In the genomic region with DNA sequence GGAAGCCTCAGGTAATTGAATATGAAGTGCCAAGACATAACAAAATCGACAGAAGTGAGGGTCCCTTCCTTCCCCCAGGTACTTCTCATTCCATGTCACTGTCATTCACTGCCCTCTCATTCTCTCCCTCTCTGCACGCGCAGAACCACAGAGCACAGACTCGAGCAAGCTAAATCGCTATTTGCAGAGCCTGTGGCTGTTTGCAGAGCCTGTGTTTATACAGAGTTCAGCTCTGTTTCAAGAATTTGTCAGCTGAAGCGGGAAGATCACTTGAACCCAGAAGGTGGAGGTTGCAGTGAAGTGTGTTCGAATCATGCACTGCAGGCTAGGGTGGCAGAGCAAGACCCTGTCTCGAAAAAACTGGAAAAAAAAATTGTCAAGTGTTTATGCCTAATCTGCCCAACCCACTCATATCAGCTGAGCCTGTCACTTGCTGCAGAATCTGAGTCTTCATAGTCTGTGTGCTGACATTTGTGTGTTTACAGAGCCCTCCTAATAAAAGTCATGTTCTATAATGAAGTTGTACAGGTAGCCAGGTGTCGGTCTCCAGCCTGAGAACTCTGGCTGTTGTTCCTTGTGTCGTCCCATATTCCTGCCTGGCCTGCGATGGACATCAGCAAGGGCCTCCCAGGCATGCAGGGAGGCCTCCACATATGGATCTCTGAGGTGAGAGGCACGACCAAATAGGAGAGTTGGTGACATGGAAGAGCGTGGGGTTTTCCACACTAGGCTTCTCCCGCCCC, we compare ENCODE assay signal across 8 cellular contexts. TPM values are rescaled to one million over a fixed set of nuclear protein-coding genes. Genes with fewer than 3 reads are reported as not detected.
DNase-seq lines count a peak whose midpoint lies in the region; ATAC-seq and TF ChIP-seq lines count a peak whose summit lies in the region.

No MANE protein-coding gene starts in this region.

- ATAC-seq in GM23338 = no peak
- ATAC-seq in GM18517 (IDR thresholded peaks at IDR 0.05; ENCODE audit: unreplicated experiment) = no peak

- no peaks in the 10 kb centered on the region for H3K9me3 ChIP-seq in left ventricle myocardium inferior (replicated peaks)

- peak overlapping the region; percentile 89 for H3K4me3 ChIP-seq in GM23338
- peak overlapping the region; percentile 66 for H3K4me3 ChIP-seq in left ventricle myocardium inferior
- H3K4me3 ChIP-seq in skin epidermis = peak overlapping the region; percentile 44 to 77 (median 56)

- peaks cover 12% of the 10 kb centered on the region; the same call in 2 of the 3 replicates for H3K4me1 Mint-ChIP-seq in GM23338
- H3K4me1 Mint-ChIP-seq in activated CD4-positive, alpha-beta memory T cell treated with anti-CD3 and anti-CD28 coated beads, Interleukin-2, amount 10 ng/mL, durations not matched to agents 7 days and 5 days = peaks cover 52% of the 10 kb centered on the region

- no peaks in the 10 kb centered on the region for H3K9me3 Mint-ChIP-seq in GM23338
- no peaks in the 10 kb centered on the region for H3K9me3 Mint-ChIP-seq in activated CD4-positive, alpha-beta memory T cell treated with anti-CD3 and anti-CD28 coated beads, Interleukin-2, amount 10 ng/mL, durations not matched to agents 7 days and 5 days

- H3K27ac ChIP-seq in GM23338 (ENCODE audit: low read depth) = no peak overlapping the region
- peak overlapping the region; percentile 78 for H3K27ac ChIP-seq in left ventricle myocardium inferior (replicated peaks)
- H3K27ac ChIP-seq in skin epidermis = peak overlapping the region in 20 of 21 experiments; percentile 63 to 97 (median 90)

- POLR2A ChIA-PET in activated CD4-positive, alpha-beta memory T cell treated with anti-CD3 and anti-CD28 coated beads, Interleukin-2, amount 10 ng/mL, durations not matched to agents 7 days and 5 days (lab: Charles Lee) = interaction anchor here (1.2 kb wide), 1 partner anchor 47 kb away, joined by 6 read pairs; no protein-coding TSS in a partner anchor

- intact Hi-C loops in left ventricle myocardium inferior (cut with micrococcal nuclease) = no loop called here

- H3K27ac Mint-ChIP-seq in GM23338 = no peak overlapping the region
- peak overlapping the region; percentile 82 for H3K27ac Mint-ChIP-seq in activated CD4-positive, alpha-beta memory T cell treated with anti-CD3 and anti-CD28 coated beads, Interleukin-2, amount 10 ng/mL, durations not matched to agents 7 days and 5 days

- H3K4me2 ChIP-seq in GM23338 = peak overlapping the region; percentile 94

- H3K9me2 ChIP-seq in GM23338 (ENCODE audit: insufficient read depth) = no peaks in the 10 kb centered on the region

- no peaks in the 10 kb centered on the region for H3K36me3 Mint-ChIP-seq in GM23338 (ENCODE audit: low read depth)
- H3K36me3 Mint-ChIP-seq in activated CD4-positive, alpha-beta memory T cell treated with anti-CD3 and anti-CD28 coated beads, Interleukin-2, amount 10 ng/mL, durations not matched to agents 7 days and 5 days (ENCODE audit: low read depth) = peaks cover 17% of the 10 kb centered on the region

- peaks cover 13% of the 10 kb centered on the region for H3K4me1 ChIP-seq in GM23338 (ENCODE audit: insufficient read depth)
- peaks cover 27% of the 10 kb centered on the region for H3K4me1 ChIP-seq in left ventricle myocardium inferior

- H3K27me3 ChIP-seq in GM23338 (ENCODE audit: insufficient read depth) (no peaks in the 10 kb centered on the region; the same call in 1 of the 2 replicates), left ventricle myocardium inferior (ENCODE audit: low read depth) (no peaks in the 10 kb centered on the region)

- no peaks in the 10 kb centered on the region for H3K79me2 ChIP-seq in GM23338 (replicated peaks; ENCODE audit: insufficient read depth)

- H2AFZ ChIP-seq in GM23338 = peak overlapping the region; percentile 100

- peaks cover 4% of the 10 kb centered on the region; the same call in 1 of the 2 replicates for H3F3A ChIP-seq in GM23338 (replicated peaks; ENCODE audit: low read depth)

- H3K4me3 Mint-ChIP-seq in GM23338 = peak overlapping the region; percentile 87
- H3K4me3 Mint-ChIP-seq in activated CD4-positive, alpha-beta memory T cell treated with anti-CD3 and anti-CD28 coated beads, Interleukin-2, amount 10 ng/mL, durations not matched to agents 7 days and 5 days = peak overlapping the region; percentile 89

- DNase-seq in GM23338 (ENCODE audit: low spot score) = no peak
- no peak for DNase-seq in activated CD4-positive, alpha-beta memory T cell treated with anti-CD3 and anti-CD28 coated beads, Interleukin-2, amount 10 ng/mL, durations not matched to agents 7 days and 5 days
- no peak for DNase-seq in left ventricle myocardium inferior
- DNase-seq in Ammon's horn (ENCODE audit: low spot score) = no peak
- no peak for DNase-seq in SIG-M5 (lab: John Stamatoyannopoulos, UW)
- DNase-seq in hypothalamus (lab: John Stamatoyannopoulos, UW) = no peak

- TF ChIP-seq CTCF in GM23338 (conservative IDR thresholded peaks at IDR 0.05; ENCODE audit: low read depth in 2 of 2) = no peak
- no peak for TF ChIP-seq CTCF in left ventricle myocardium inferior (IDR thresholded peaks at IDR 0.05; ENCODE audit: borderline replicate concordance)

- no peaks in the 10 kb centered on the region for H3K36me3 ChIP-seq in GM23338 (ENCODE audit: insufficient read depth)
- no peaks in the 10 kb centered on the region for H3K36me3 ChIP-seq in left ventricle myocardium inferior

- H4K20me1 ChIP-seq in GM23338 (replicated peaks; ENCODE audit: insufficient read depth) = no peaks in the 10 kb centered on the region

- peaks cover 22% of the 10 kb centered on the region for H3K27me3 Mint-ChIP-seq in GM23338 (ENCODE audit: insufficient read depth, low read depth, poor library complexity)
- H3K27me3 Mint-ChIP-seq in activated CD4-positive, alpha-beta memory T cell treated with anti-CD3 and anti-CD28 coated beads, Interleukin-2, amount 10 ng/mL, durations not matched to agents 7 days and 5 days = no peaks in the 10 kb centered on the region

- CTCF ChIA-PET in activated CD4-positive, alpha-beta memory T cell treated with anti-CD3 and anti-CD28 coated beads, Interleukin-2, amount 10 ng/mL, durations not matched to agents 7 days and 5 days (lab: Charles Lee) = interaction anchor here (1.0 kb wide), 1 partner anchor 18 kb away, joined by 3 read pairs; no protein-coding TSS in a partner anchor

TF ChIP-seq in GM23338, 12 proteins besides CTCF, POLR2A, EP300 and RAD21 (continues in another document):
- TF ChIP-seq EZH2 (IDR thresholded peaks at IDR 0.05; ENCODE audit: low read depth, unreplicated experiment) (no peak), JUNB (IDR thresholded peaks at IDR 0.05; ENCODE audit: unreplicated experiment) (no peak)

RNA-seq across cellular contexts. Expression of a gene that starts 2.7 kb away (rescaled TPM):
- 4.2 and 9.8 TPM in 2 replicates for total RNA-seq in GM23338 (2014; rRNA removed; shearing (Covaris generic))
- 2.7 and 3.4 TPM in 2 replicates for polyA plus RNA-seq in GM23338 (2016; fragmentation: Nextera tagmentation; extraction: Ambion mirVana)
- 10 to 100 TPM; 18.4 to 18.7 TPM for total RNA-seq in activated CD4-positive, alpha-beta memory T cell treated with anti-CD3 and anti-CD28 coated beads, Interleukin-2, amount 10 ng/mL, durations not matched to agents 7 days and 5 days
- total RNA-seq in left ventricle myocardium inferior = 3.6 TPM

RNA-seq across cellular contexts. Expression of a gene that starts 36.2 kb away (rescaled TPM):
- total RNA-seq in GM23338 (2014; rRNA removed; shearing (Covaris generic)) = 21.3 and 24.4 TPM in 2 replicates
- polyA plus RNA-seq in GM23338 (2016; fragmentation: Nextera tagmentation; extraction: Ambion mirVana) = 15.3 and 16.0 TPM in 2 replicates
- total RNA-seq in activated CD4-positive, alpha-beta memory T cell treated with anti-CD3 and anti-CD28 coated beads, Interleukin-2, amount 10 ng/mL, durations not matched to agents 7 days and 5 days = 10 to 100 TPM; 36.2 to 38.0 TPM
- total RNA-seq in left ventricle myocardium inferior = 10.3 TPM

RNA-seq across cellular contexts. Expression of a gene that starts 45.8 kb away (rescaled TPM):
- total RNA-seq in GM23338 (2014; rRNA removed; shearing (Covaris generic)) = 0.19 and 0.31 TPM in 2 replicates
- polyA plus RNA-seq in GM23338 (2016; fragmentation: Nextera tagmentation; extraction: Ambion mirVana) = 0.66 and 0.71 TPM in 2 replicates
- total RNA-seq in activated CD4-positive, alpha-beta memory T cell treated with anti-CD3 and anti-CD28 coated beads, Interleukin-2, amount 10 ng/mL, durations not matched to agents 7 days and 5 days = 1 to 10 TPM; 3.8 to 4.2 TPM
- total RNA-seq in left ventricle myocardium inferior = 0.08 TPM
